1 cellular context compared by ENCODE assay signal in the genomic region with DNA sequence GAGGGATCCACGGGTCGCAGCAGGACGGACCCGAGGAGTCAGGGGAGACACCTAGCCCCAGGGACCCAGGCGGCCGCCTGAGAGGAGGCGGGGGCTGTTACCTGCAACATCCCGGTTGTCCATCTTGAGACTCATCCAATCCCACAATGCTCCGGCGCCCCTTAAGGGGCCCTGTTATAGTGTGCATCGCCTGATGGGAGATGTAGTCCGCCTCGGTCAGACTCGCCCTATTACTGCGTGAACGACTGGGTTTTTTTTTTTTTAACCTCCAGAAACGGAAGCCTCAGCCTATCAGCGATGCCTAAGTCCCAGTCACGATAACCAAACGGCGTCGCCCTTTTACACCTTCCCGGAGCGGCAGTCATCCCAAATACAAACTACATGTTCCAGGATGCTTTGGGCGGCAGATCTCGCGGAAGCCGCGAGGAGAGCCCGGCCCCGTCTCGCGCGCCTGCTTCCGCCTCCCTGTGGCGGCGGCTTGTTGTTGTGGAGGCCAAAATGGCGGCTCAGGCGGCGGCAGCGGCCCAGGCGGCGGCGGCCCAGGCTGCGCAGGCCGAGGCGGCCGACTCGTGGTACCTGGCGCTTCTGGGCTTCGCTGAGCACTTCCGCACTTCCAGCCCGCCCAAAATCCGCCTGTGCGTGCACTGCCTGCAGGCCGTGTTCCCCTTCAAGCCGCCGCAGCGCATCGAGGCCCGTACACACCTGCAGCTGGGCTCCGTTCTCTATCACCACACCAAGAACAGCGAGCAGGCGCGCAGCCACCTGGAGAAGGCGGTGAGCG.
TF ChIP-seq lines count a peak whose summit lies in the region.

Gene MAU2 (plus strand): TSS at position 468 of the 781 bp plus-strand sequence. CDS start 31 bp downstream, at position 499.
A gene with protein sequence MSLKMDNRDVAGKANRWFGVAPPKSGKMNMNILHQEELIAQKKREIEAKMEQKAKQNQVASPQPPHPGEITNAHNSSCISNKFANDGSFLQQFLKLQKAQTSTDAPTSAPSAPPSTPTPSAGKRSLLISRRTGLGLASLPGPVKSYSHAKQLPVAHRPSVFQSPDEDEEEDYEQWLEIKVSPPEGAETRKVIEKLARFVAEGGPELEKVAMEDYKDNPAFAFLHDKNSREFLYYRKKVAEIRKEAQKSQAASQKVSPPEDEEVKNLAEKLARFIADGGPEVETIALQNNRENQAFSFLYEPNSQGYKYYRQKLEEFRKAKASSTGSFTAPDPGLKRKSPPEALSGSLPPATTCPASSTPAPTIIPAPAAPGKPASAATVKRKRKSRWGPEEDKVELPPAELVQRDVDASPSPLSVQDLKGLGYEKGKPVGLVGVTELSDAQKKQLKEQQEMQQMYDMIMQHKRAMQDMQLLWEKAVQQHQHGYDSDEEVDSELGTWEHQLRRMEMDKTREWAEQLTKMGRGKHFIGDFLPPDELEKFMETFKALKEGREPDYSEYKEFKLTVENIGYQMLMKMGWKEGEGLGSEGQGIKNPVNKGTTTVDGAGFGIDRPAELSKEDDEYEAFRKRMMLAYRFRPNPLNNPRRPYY (minus strand): TSS at position 148 of the 781 bp plus-strand sequence. CDS start 13 bp downstream, at position 135.

TF ChIP-seq in K562, 482 proteins besides CTCF, POLR2A, EP300 and RAD21 (continued from another document):
- no peak for TF ChIP-seq ZNF140 (CRISPR knock-in tag; IDR thresholded peaks at IDR 0.05)
- TF ChIP-seq, protein P1, sequence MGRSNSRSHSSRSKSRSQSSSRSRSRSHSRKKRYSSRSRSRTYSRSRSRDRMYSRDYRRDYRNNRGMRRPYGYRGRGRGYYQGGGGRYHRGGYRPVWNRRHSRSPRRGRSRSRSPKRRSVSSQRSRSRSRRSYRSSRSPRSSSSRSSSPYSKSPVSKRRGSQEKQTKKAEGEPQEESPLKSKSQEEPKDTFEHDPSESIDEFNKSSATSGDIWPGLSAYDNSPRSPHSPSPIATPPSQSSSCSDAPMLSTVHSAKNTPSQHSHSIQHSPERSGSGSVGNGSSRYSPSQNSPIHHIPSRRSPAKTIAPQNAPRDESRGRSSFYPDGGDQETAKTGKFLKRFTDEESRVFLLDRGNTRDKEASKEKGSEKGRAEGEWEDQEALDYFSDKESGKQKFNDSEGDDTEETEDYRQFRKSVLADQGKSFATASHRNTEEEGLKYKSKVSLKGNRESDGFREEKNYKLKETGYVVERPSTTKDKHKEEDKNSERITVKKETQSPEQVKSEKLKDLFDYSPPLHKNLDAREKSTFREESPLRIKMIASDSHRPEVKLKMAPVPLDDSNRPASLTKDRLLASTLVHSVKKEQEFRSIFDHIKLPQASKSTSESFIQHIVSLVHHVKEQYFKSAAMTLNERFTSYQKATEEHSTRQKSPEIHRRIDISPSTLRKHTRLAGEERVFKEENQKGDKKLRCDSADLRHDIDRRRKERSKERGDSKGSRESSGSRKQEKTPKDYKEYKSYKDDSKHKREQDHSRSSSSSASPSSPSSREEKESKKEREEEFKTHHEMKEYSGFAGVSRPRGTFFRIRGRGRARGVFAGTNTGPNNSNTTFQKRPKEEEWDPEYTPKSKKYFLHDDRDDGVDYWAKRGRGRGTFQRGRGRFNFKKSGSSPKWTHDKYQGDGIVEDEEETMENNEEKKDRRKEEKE (IDR thresholded peaks at IDR 0.05; ENCODE audit: borderline replicate concordance in 1 of 2, control insufficient read depth in 1 of 2, low read depth in 2 of 2, low read length in 1 of 2), result no peak
- no peak for TF ChIP-seq MAFG (tag; conservative IDR thresholded peaks at IDR 0.05)
- peak; percentile 68 for TF ChIP-seq POU5F1 (IDR thresholded peaks at IDR 0.05; ENCODE audit: borderline replicate concordance, low read depth, low read length, partially characterized antibody)
- no peak for TF ChIP-seq ZNF695 (CRISPR knock-in tag; IDR thresholded peaks at IDR 0.05)
- TF ChIP-seq HMGN3 (IDR thresholded peaks at IDR 0.05; ENCODE audit: borderline replicate concordance, extremely low read depth, insufficient read length, low read depth, low read length), result peak; percentile 54
- no peak for TF ChIP-seq EWSR1 (IDR thresholded peaks at IDR 0.05; ENCODE audit: borderline replicate concordance, low read depth, partially characterized antibody)
- peak; percentile 80 for TF ChIP-seq ATF7 (IDR thresholded peaks at IDR 0.05)
- TF ChIP-seq MEIS2 (IDR thresholded peaks at IDR 0.05; ENCODE audit: partially characterized antibody), result no peak
- no peak for TF ChIP-seq GTF2E2 (tag; IDR thresholded peaks at IDR 0.05)
- TF ChIP-seq C11orf30 (IDR thresholded peaks at IDR 0.05; ENCODE audit: low read depth), result peak; percentile 69
- no peak for TF ChIP-seq ZC3H11A (IDR thresholded peaks at IDR 0.05; ENCODE audit: low read depth, low read length)
- TF ChIP-seq ZNF79 (CRISPR knock-in tag; IDR thresholded peaks at IDR 0.05; ENCODE audit: low read depth), result no peak
- TF ChIP-seq ASH1L (IDR thresholded peaks at IDR 0.05; ENCODE audit: borderline replicate concordance, low read depth, partially characterized antibody), result peak; percentile 80
- TF ChIP-seq HMG20B (CRISPR knock-in tag; IDR thresholded peaks at IDR 0.05), result no peak
- peak in 1 of 2 experiments; percentile 68; a peak in 2 of 4 replicates for TF ChIP-seq FOXA3 (CRISPR knock-in tag; conservative IDR thresholded peaks at IDR 0.05 in 1 of 2, IDR thresholded peaks at IDR 0.05 in 1 of 2)
- no peak for TF ChIP-seq ZNF444 (CRISPR knock-in tag; IDR thresholded peaks at IDR 0.05)
- TF ChIP-seq, protein P2, sequence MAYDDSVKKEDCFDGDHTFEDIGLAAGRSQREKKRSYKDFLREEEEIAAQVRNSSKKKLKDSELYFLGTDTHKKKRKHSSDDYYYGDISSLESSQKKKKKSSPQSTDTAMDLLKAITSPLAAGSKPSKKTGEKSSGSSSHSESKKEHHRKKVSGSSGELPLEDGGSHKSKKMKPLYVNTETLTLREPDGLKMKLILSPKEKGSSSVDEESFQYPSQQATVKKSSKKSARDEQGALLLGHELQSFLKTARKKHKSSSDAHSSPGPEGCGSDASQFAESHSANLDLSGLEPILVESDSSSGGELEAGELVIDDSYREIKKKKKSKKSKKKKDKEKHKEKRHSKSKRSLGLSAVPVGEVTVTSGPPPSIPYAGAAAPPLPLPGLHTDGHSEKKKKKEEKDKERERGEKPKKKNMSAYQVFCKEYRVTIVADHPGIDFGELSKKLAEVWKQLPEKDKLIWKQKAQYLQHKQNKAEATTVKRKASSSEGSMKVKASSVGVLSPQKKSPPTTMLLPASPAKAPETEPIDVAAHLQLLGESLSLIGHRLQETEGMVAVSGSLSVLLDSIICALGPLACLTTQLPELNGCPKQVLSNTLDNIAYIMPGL (CRISPR knock-in tag; IDR thresholded peaks at IDR 0.05), result no peak
- no peak for TF ChIP-seq NFXL1 (CRISPR knock-in tag; IDR thresholded peaks at IDR 0.05)
- no peak for TF ChIP-seq KLF6 (CRISPR knock-in tag; IDR thresholded peaks at IDR 0.05; ENCODE audit: borderline replicate concordance)
- TF ChIP-seq FOXK1 (CRISPR knock-in tag; IDR thresholded peaks at IDR 0.05; ENCODE audit: borderline replicate concordance), result peak; percentile 16
- no peak for TF ChIP-seq SRSF3 (IDR thresholded peaks at IDR 0.05; ENCODE audit: insufficient read depth, low read length)
